In the genomic region with DNA sequence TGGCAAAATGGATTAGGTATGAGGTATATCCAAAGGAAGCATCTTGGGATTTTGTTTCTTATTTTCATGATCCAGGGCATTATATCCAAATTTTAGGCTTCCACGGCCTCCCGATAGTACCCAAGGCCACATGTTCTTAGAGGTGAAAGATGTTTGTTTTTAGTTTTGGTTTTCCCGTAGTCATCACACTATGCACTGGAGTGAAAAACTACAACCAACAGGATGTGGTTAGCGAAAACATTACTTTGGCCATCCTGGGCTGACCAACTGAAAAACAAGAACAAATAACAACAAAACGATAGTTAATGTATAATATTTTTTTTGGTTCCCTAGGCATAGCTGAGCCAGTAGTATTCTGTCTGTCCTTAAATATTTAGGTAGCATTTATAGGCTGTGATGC, we compare ENCODE assay signal across 20 cellular contexts.
"Had no signal": no experiment of that assay in that cellular context is flagged by ENCODE, and none has a peak within 500 bp of the region (broad histone marks: within the 10 kb centered on the region; RNA-seq: fewer than 3 reads in every experiment).

No MANE protein-coding gene starts in this region.

- H3K4me1 ChIP-seq: colonic mucosa, esophagus muscularis mucosa, foreskin keratinocyte, gastroesophageal sphincter, heart right ventricle, left lung, lower lobe of right lung had no signal

- ATAC-seq: foreskin keratinocyte; gastroesophageal sphincter; heart right ventricle; left cardiac atrium; left lung; left ventricle myocardium superior; lower lobe of right lung; mucosa of descending colon; naive thymus-derived CD8-positive, alpha-beta T cell had no signal

- H3K27ac ChIP-seq: colonic mucosa, esophagus muscularis mucosa, foreskin keratinocyte, gastroesophageal sphincter, heart right ventricle, left lung, lower lobe of right lung had no signal

- FAIRE-seq: endothelial cell of umbilical vein, frontal cortex, islet of Langerhans, keratinocyte had no signal

- DNase-seq: colonic mucosa; cortex of kidney; effector CD8-positive, alpha-beta T cell; foreskin keratinocyte; heart right ventricle; hippocampal formation; left cardiac atrium; left lung; left ventricle myocardium superior; lower lobe of right lung; mesenchymal stem cell; mucosa of descending colon; naive B cell; naive thymus-derived CD8-positive, alpha-beta T cell had no signal

- H3K27me3 ChIP-seq: colonic mucosa, esophagus muscularis mucosa, foreskin keratinocyte, gastroesophageal sphincter, heart right ventricle, left lung had no signal

- H3K4me3 ChIP-seq: colonic mucosa, esophagus muscularis mucosa, gastroesophageal sphincter, heart right ventricle, left lung, lower lobe of right lung, mucosa of descending colon had no signal

- H3K36me3 ChIP-seq: colonic mucosa, esophagus muscularis mucosa, gastroesophageal sphincter, heart right ventricle, left lung, lower lobe of right lung had no signal

- H3K9me3 ChIP-seq: colonic mucosa, esophagus muscularis mucosa, gastroesophageal sphincter, heart right ventricle, left lung, lower lobe of right lung, mucosa of descending colon had no signal
